24 cellular contexts compared by ENCODE assay signal in the genomic region with DNA sequence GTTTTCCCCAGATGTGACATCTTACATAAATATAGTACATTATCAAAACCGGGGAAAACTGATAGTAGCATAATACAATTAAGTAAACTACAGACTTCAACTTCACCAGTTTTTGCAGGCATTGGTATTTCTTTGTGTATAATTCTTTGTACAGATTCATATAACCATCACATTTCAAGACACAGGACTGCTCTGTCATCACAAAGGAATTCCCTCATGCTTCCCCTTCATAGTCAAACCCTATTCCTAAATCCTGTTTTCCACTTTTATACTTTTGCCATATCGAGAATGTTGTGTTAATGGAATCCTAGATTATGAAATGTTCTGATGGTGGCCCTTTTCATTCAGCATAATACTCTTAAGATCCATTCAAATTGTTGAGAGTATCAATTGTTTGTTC. TPM values are rescaled to one million over a fixed set of nuclear protein-coding genes. Genes with fewer than 3 reads are reported as not detected.
DNase-seq lines count a peak whose midpoint lies in the region; ATAC-seq and TF ChIP-seq lines count a peak whose summit lies in the region.
"Had no signal": no experiment of that assay in that cellular context is flagged by ENCODE, and none has a peak within 500 bp of the region (broad histone marks: within the 10 kb centered on the region; RNA-seq: fewer than 3 reads in every experiment).

No MANE protein-coding gene starts in this region.

- H3K9me3 ChIP-seq in IMR-90 (ENCODE audit: control insufficient read depth, insufficient read depth, low read length) (no peaks in the 10 kb centered on the region), endodermal cell (ENCODE audit: control insufficient read depth, low read length) (no peaks in the 10 kb centered on the region)
- H3K9me3 ChIP-seq: HAP-1, upper lobe of left lung had no signal

- no peak for TF ChIP-seq POLR2A in IMR-90 (IDR thresholded peaks at IDR 0.05; ENCODE audit: low read depth, low read length)

- H3K4me2 ChIP-seq in IMR-90 (ENCODE audit: low read depth, low read length), result no peak overlapping the region
- H3K4me2 ChIP-seq: KMS-11 had no signal

- H3K18ac ChIP-seq in IMR-90 (ENCODE audit: low read depth, low read length), result no peak overlapping the region

- H3K9me3 Mint-ChIP-seq in endodermal cell, result peaks cover 6% of the 10 kb centered on the region
- peaks cover 4% of the 10 kb centered on the region for H3K9me3 Mint-ChIP-seq in activated CD8-positive, alpha-beta T cell treated with anti-CD3 and anti-CD28 coated beads, Interleukin-2, amount 10 ng/mL, durations not matched to agents 7 days and 5 days (ENCODE audit: insufficient read depth)
- H3K9me3 Mint-ChIP-seq: stimulated activated naive CD8-positive, alpha-beta T cell treated with anti-CD3 and anti-CD28 coated beads, Interleukin-15, Interleukin-2, amounts not matched to agents 100 ng/mL and 50 ng/mL, for 24 hours had no signal

- H3K36me3 Mint-ChIP-seq in endodermal cell (ENCODE audit: low read depth), result peaks cover 4% of the 10 kb centered on the region
- H3K36me3 Mint-ChIP-seq in activated CD8-positive, alpha-beta T cell treated with anti-CD3 and anti-CD28 coated beads, Interleukin-2, amount 10 ng/mL, durations not matched to agents 7 days and 5 days (ENCODE audit: low read depth), result peaks cover 41% of the 10 kb centered on the region

- no peak overlapping the region for H2BK5ac ChIP-seq in IMR-90 (ENCODE audit: low read depth, low read length, poor library complexity, severe bottlenecking)

- POLR2A ChIA-PET in IMR-90 (lab: Charles Lee; ENCODE audit: unreplicated experiment), result no interaction called here
- POLR2A ChIA-PET in activated CD8-positive, alpha-beta T cell treated with anti-CD3 and anti-CD28 coated beads, Interleukin-2, amount 10 ng/mL, durations not matched to agents 7 days and 5 days (lab: Charles Lee), result no interaction called here

- no peak overlapping the region for H2AFZ ChIP-seq in IMR-90 (replicated peaks; ENCODE audit: low read length, poor library complexity)

- no peak overlapping the region for H3K4me3 Mint-ChIP-seq in endodermal cell
- no peak overlapping the region for H3K4me3 Mint-ChIP-seq in activated CD8-positive, alpha-beta T cell treated with anti-CD3 and anti-CD28 coated beads, Interleukin-2, amount 10 ng/mL, durations not matched to agents 7 days and 5 days
- H3K4me3 Mint-ChIP-seq: activated CD4-positive, alpha-beta memory T cell treated with anti-CD3 and anti-CD28 coated beads, Interleukin-2, amount 10 ng/mL, durations not matched to agents 7 days and 5 days; activated naive CD8-positive, alpha-beta T cell treated with anti-CD3 and anti-CD28 coated beads, Interleukin-2, amount 10 ng/mL, durations not matched to agents 7 days and 5 days; stimulated activated naive CD8-positive, alpha-beta T cell treated with anti-CD3 and anti-CD28 coated beads, Interleukin-15, Interleukin-2, amounts not matched to agents 100 ng/mL and 50 ng/mL, for 24 hours; T-helper 1 cell treated with Interleukin-12 subunit alpha and Interleukin-12 subunit beta and Interleukin-4 antibody, amounts not matched to agents 30 μg/mL and 1 μg/mL, for 36 hours had no signal

- peaks cover 3% of the 10 kb centered on the region for H3K4me1 Mint-ChIP-seq in endodermal cell
- peaks cover 47% of the 10 kb centered on the region for H3K4me1 Mint-ChIP-seq in activated CD8-positive, alpha-beta T cell treated with anti-CD3 and anti-CD28 coated beads, Interleukin-2, amount 10 ng/mL, durations not matched to agents 7 days and 5 days (ENCODE audit: low read depth)

- TF ChIP-seq RAD21 in IMR-90 (IDR thresholded peaks at IDR 0.05; ENCODE audit: low read length), result no peak

- no peak overlapping the region for H2BK120ac ChIP-seq in IMR-90 (ENCODE audit: low read depth, low read length)

- H3K27ac ChIP-seq in IMR-90 (ENCODE audit: insufficient read depth, low read length), result no peak overlapping the region
- H3K27ac ChIP-seq in endodermal cell (ENCODE audit: low read depth, low read length), result no peak overlapping the region
- H3K27ac ChIP-seq: KMS-11, upper lobe of left lung, WERI-Rb-1 had no signal

- H3K23ac ChIP-seq in IMR-90 (ENCODE audit: low read depth, low read length), result no peak overlapping the region

- no peak overlapping the region for H3K27ac Mint-ChIP-seq in endodermal cell
- no peak overlapping the region for H3K27ac Mint-ChIP-seq in activated CD8-positive, alpha-beta T cell treated with anti-CD3 and anti-CD28 coated beads, Interleukin-2, amount 10 ng/mL, durations not matched to agents 7 days and 5 days
- H3K27ac Mint-ChIP-seq: activated CD4-positive, alpha-beta memory T cell treated with anti-CD3 and anti-CD28 coated beads, Interleukin-2, amount 10 ng/mL, durations not matched to agents 7 days and 5 days; activated naive CD8-positive, alpha-beta T cell treated with anti-CD3 and anti-CD28 coated beads, Interleukin-2, amount 10 ng/mL, durations not matched to agents 7 days and 5 days; stimulated activated naive CD8-positive, alpha-beta T cell treated with anti-CD3 and anti-CD28 coated beads, Interleukin-15, Interleukin-2, amounts not matched to agents 100 ng/mL and 50 ng/mL, for 24 hours; T-helper 1 cell treated with Interleukin-12 subunit alpha and Interleukin-12 subunit beta and Interleukin-4 antibody, amounts not matched to agents 30 μg/mL and 1 μg/mL, for 36 hours had no signal

- dilution Hi-C loops in IMR-90 (cut with HindIII; ENCODE audit: low sequenced_read_pairs, unreplicated experiment), result no loop called here

- H4K5ac ChIP-seq in IMR-90 (ENCODE audit: low read depth, low read length), result no peak overlapping the region

- CTCF ChIA-PET in IMR-90 (lab: Yijun Ruan, JAX), result no interaction called here
- CTCF ChIA-PET in activated CD8-positive, alpha-beta T cell treated with anti-CD3 and anti-CD28 coated beads, Interleukin-2, amount 10 ng/mL, durations not matched to agents 7 days and 5 days (lab: Charles Lee), result no interaction called here

- H3K4me3 ChIP-seq in AG10803 (ENCODE audit: low read length), result no peak overlapping the region
- no peak overlapping the region for H3K4me3 ChIP-seq in IMR-90 (ENCODE audit: insufficient read depth, low read depth, low read length)
- no peak overlapping the region for H3K4me3 ChIP-seq in endodermal cell (ENCODE audit: low read length)
- H3K4me3 ChIP-seq: HAP-1, upper lobe of left lung had no signal

- no peak overlapping the region for H2AK9ac ChIP-seq in IMR-90 (replicated peaks; ENCODE audit: low read depth, low read length, poor library complexity)

- H2BK15ac ChIP-seq in IMR-90 (ENCODE audit: low read depth, low read length), result no peak overlapping the region

- peak; percentile 95 for ATAC-seq in IMR-90 (ENCODE audit: low read depth)
- ATAC-seq in activated CD8-positive, alpha-beta T cell treated with anti-CD3 and anti-CD28 coated beads, Interleukin-2, amount 10 ng/mL, durations not matched to agents 7 days and 5 days, result no peak
- no peak for ATAC-seq in HG03457 (IDR thresholded peaks at IDR 0.05; ENCODE audit: unreplicated experiment)
- ATAC-seq: sciatic nerve had no signal

- H3K9me1 ChIP-seq in IMR-90 (ENCODE audit: insufficient read depth, low read length), result 0 out of 2 replicates have a peak, but pooled peaks cover 4% of the 10 kb centered on the region

- no peak overlapping the region for H2AK5ac ChIP-seq in IMR-90 (ENCODE audit: low read depth, low read length)

- no peak overlapping the region for H3K4ac ChIP-seq in IMR-90 (ENCODE audit: low read depth, low read length)

- no peak overlapping the region for H4K8ac ChIP-seq in IMR-90 (ENCODE audit: low read depth in 2 of 2, low read length in 2 of 2)

- TF ChIP-seq CTCF in AG10803 (conservative IDR thresholded peaks at IDR 0.05; ENCODE audit: low read length), result no peak
- TF ChIP-seq CTCF in IMR-90 (conservative IDR thresholded peaks at IDR 0.05; ENCODE audit: low read depth, low read length), result no peak
- no peak for TF ChIP-seq CTCF in endodermal cell (conservative IDR thresholded peaks at IDR 0.05)

- H4K20me1 ChIP-seq in IMR-90 (ENCODE audit: insufficient read depth, low read length), result 0 out of 2 replicates have a peak, but pooled peaks cover 4% of the 10 kb centered on the region

- H3K4me1 ChIP-seq in IMR-90 (ENCODE audit: control insufficient read depth, insufficient read depth, low read length) (peaks cover 3% of the 10 kb centered on the region), endodermal cell (ENCODE audit: control insufficient read depth, insufficient read depth, low read length) (no peaks in the 10 kb centered on the region)

- no peak overlapping the region for H3K56ac ChIP-seq in IMR-90 (ENCODE audit: extremely low read depth, insufficient read depth, low read length)

- no peak overlapping the region for H2BK20ac ChIP-seq in IMR-90 (ENCODE audit: low read depth, low read length)

- intact Hi-C loops in IMR-90 (cut with micrococcal nuclease), result loop anchor here (2.0 kb wide), 1 partner anchor 26 kb away; no protein-coding TSS in a partner anchor

- no peak overlapping the region for H4K91ac ChIP-seq in IMR-90 (ENCODE audit: insufficient read depth, low read depth, low read length)

- in situ Hi-C loops in IMR-90 (cut with MboI; ENCODE audit: low sequenced_read_pairs), result no loop called here

- H3K27me3 ChIP-seq in IMR-90 (ENCODE audit: control insufficient read depth, insufficient read depth, low read length), result no peaks in the 10 kb centered on the region
- no peaks in the 10 kb centered on the region for H3K27me3 ChIP-seq in endodermal cell (ENCODE audit: control insufficient read depth, insufficient read depth, low read length, poor library complexity, severe bottlenecking)
- H3K27me3 ChIP-seq: upper lobe of left lung had no signal

- DNase-seq in AG10803 (ENCODE audit: low read depth) (peak; percentile 12), IMR-90 (peak; percentile 71), dermis blood vessel endothelial cell (peak; percentile 26), iris pigment epithelial cell (ENCODE audit: low read depth) (peak; percentile 67), endodermal cell (no peak)
- no peak for DNase-seq in stimulated activated naive CD4-positive, alpha-beta T cell (lab: John Stamatoyannopoulos, UW)
- DNase-seq in activated CD8-positive, alpha-beta T cell treated with anti-CD3 and anti-CD28 coated beads, Interleukin-2, amount 10 ng/mL, durations not matched to agents 7 days and 5 days, result no peak
- DNase-seq: activated CD4-positive, alpha-beta memory T cell treated with anti-CD3 and anti-CD28 coated beads, Interleukin-2, amount 10 ng/mL, durations not matched to agents 7 days and 5 days; activated naive CD8-positive, alpha-beta T cell treated with anti-CD3 and anti-CD28 coated beads, Interleukin-2, amount 10 ng/mL, durations not matched to agents 7 days and 5 days; caudate nucleus; DND-41; effector CD8-positive, alpha-beta T cell; NCI-H1105 treated with DMSO at 0.1 percent for 48 hours; NCI-H2107; OCI-M1; SHP77 treated with DMSO at 0.1 percent for 48 hours; upper lobe of left lung; WERI-Rb-1 had no signal

- H3K36me3 ChIP-seq in IMR-90 (ENCODE audit: control insufficient read depth, insufficient read depth, low read length) (no peaks in the 10 kb centered on the region), endodermal cell (ENCODE audit: control insufficient read depth, insufficient read depth, low read length) (no peaks in the 10 kb centered on the region)
- H3K36me3 ChIP-seq: HAP-1, upper lobe of left lung, WERI-Rb-1 had no signal

- H3K9ac ChIP-seq in IMR-90 (ENCODE audit: low read depth, low read length) (no peak overlapping the region), endodermal cell (ENCODE audit: extremely low read depth, low read length, poor library complexity, severe bottlenecking) (no peak overlapping the region)
- H3K9ac ChIP-seq: KMS-11 had no signal

- no CpG with 5 or more reads among the region's 2 CpGs for WGBS in IMR-90 (ENCODE audit: extremely low coverage in 2 of 2, insufficient read length in 1 of 2), 2 experiments
- whole genome bisulfite sequencing in endodermal cell (ENCODE audit: insufficient coverage in 1 of 2, insufficient read length in 1 of 2), 2 experiments, result 85% methylated on average over 2 of the region's 2 CpGs; no CpG with 5 or more reads in 1 of the 2 experiments

- peaks cover 17 to 26% of the 10 kb centered on the region in 2 experiments; a peak in 3 of 4 replicates for H3K79me1 ChIP-seq in IMR-90 (ENCODE audit: low read depth in 1 of 2, low read length in 2 of 2)

- no peak overlapping the region for H3K14ac ChIP-seq in IMR-90 (replicated peaks; ENCODE audit: low read depth, low read length)

- no peaks in the 10 kb centered on the region for H3K27me3 Mint-ChIP-seq in endodermal cell (ENCODE audit: insufficient read depth)
- H3K27me3 Mint-ChIP-seq in activated CD8-positive, alpha-beta T cell treated with anti-CD3 and anti-CD28 coated beads, Interleukin-2, amount 10 ng/mL, durations not matched to agents 7 days and 5 days (ENCODE audit: low read depth), result no peaks in the 10 kb centered on the region
- H3K27me3 Mint-ChIP-seq: activated CD4-positive, alpha-beta memory T cell treated with anti-CD3 and anti-CD28 coated beads, Interleukin-2, amount 10 ng/mL, durations not matched to agents 7 days and 5 days; activated naive CD8-positive, alpha-beta T cell treated with anti-CD3 and anti-CD28 coated beads, Interleukin-2, amount 10 ng/mL, durations not matched to agents 7 days and 5 days; stimulated activated naive CD8-positive, alpha-beta T cell treated with anti-CD3 and anti-CD28 coated beads, Interleukin-15, Interleukin-2, amounts not matched to agents 100 ng/mL and 50 ng/mL, for 24 hours had no signal

- no TSS peak for BruUV-seq in IMR-90 (replicated peaks; lab: Mats Ljungman, UMichigan)

RNA-seq across cellular contexts. Expression of gene STIM2, which starts 36.0 kb away (rescaled TPM):
- total RNA-seq in IMR-90 (2012; rRNA removed) (24.2 and 27.6 TPM in 2 replicates), dermis blood vessel endothelial cell (18.2 and 19.9 TPM in 2 replicates), endodermal cell (10 to 100 TPM; 23.2 to 24.5 TPM)
- polyA plus RNA-seq in IMR-90 (2012; rRNA removed), result 16.1 and 21.7 TPM in 2 replicates
- polyA plus RNA-seq in IMR-90 (2012; cell fraction: cytosol; rRNA removed), result 6.4 and 16.5 TPM in 2 replicates
- polyA plus RNA-seq in IMR-90 (2012; cell fraction: nucleus; rRNA removed; ENCODE audit: low replicate concordance), result 39.6 and 54.6 TPM in 2 replicates
- polyA plus RNA-seq in endodermal cell (2013, experiment 1 of 2), result 20.2 TPM
- polyA plus RNA-seq in endodermal cell (2013, experiment 2 of 2), result 19.0 TPM
- 10 to 100 TPM; 52.3 to 53.3 TPM for total RNA-seq in activated CD8-positive, alpha-beta T cell treated with anti-CD3 and anti-CD28 coated beads, Interleukin-2, amount 10 ng/mL, durations not matched to agents 7 days and 5 days

Comparison
In these comparisons a context has a peak if more than half of its experiments do, and no peak if none do; other contexts are left out.
1. DNase-seq: peak in AG10803 (single experiment), IMR-90 (single experiment), dermis blood vessel endothelial cell (single experiment) and iris pigment epithelial cell (single experiment); none in endodermal cell (single experiment), stimulated activated naive CD4-positive, alpha-beta T cell (0 of 6) and activated CD8-positive, alpha-beta T cell treated with anti-CD3 and anti-CD28 coated beads, Interleukin-2, amount 10 ng/mL, durations not matched to agents 7 days and 5 days (single experiment).